Comparison of ENCODE assay signal across 22 cellular contexts in the genomic region with DNA sequence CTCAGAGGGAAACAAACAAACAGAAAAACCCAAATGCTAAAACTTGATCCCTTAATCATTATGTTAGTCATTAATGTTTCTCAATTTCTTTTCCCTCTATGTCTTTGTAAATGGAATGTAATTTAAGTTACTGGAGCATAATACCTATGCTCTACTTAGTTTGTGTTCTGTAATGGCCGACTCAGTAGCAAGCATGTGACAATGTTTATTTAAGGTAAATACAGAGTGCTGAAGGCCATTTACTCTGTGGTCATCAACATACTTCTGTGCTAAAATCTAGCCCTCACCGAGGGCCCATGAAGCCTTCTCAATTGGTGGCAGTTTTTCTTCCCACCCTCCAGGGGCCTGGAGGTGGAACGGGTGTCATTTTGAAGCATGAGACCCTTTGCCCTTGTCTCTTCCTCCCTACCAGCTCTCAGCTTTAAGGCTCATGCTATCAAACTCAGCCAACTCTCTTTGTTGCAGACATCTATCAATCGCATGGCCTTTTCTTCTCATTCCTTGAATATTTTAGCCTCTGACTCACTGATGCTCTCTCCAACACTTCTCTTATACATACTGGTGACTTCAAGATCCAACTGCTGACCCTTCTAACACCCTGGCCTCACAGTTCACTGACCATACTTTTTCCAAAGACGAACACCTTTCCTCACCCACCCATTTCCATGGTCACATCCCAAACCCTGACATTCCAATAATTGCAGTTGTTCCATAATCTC. TPM values are rescaled to one million over a fixed set of nuclear protein-coding genes. Genes with fewer than 3 reads are reported as not detected.
DNase-seq lines count a peak whose midpoint lies in the region; ATAC-seq and TF ChIP-seq lines count a peak whose summit lies in the region.
"Had no signal": no experiment of that assay in that cellular context is flagged by ENCODE, and none has a peak within 500 bp of the region (broad histone marks: within the 10 kb centered on the region; RNA-seq: fewer than 3 reads in every experiment).

No MANE protein-coding gene starts in this region.

- H3K27me3 Mint-ChIP-seq in osteocyte (ENCODE audit: unreplicated experiment), result no peaks in the 10 kb centered on the region
- H3K27me3 Mint-ChIP-seq: activated naive CD8-positive, alpha-beta T cell treated with anti-CD3 and anti-CD28 coated beads for 36 hours; dendritic cell treated with granulocyte-macrophage colony-stimulating factor and Interleukin-4, amounts not matched to agents 40 ng/mL and 50 ng/mL, for 4 days had no signal

- no peaks in the 10 kb centered on the region for H3K27me3 ChIP-seq in ACC112 (ENCODE audit: insufficient read depth, low read length)
- H3K27me3 ChIP-seq: breast epithelium, SJCRH30 had no signal

- H3K27ac ChIP-seq in ACC112 (ENCODE audit: low read depth, low read length), result peak overlapping the region; percentile 36
- H3K27ac ChIP-seq: breast epithelium, epithelial cell of prostate, SJCRH30 had no signal

- peaks cover 52% of the 10 kb centered on the region for H3K36me3 Mint-ChIP-seq in osteocyte (ENCODE audit: unreplicated experiment)

- H3K4me3 ChIP-seq in ACC112 (ENCODE audit: low read depth, low read length), result peak overlapping the region; percentile 4; the same call in 1 of the 2 replicates
- H3K4me3 ChIP-seq: breast epithelium, SJCRH30, smooth muscle cell had no signal

- no peak overlapping the region for H2AFZ ChIP-seq in ACC112 (ENCODE audit: low read length, unreplicated experiment)

- H3K4me1 ChIP-seq in ACC112 (ENCODE audit: control insufficient read depth, insufficient read depth, low read length, unreplicated experiment), result peaks cover 14% of the 10 kb centered on the region
- H3K4me1 ChIP-seq: breast epithelium, SJCRH30 had no signal

- no peak overlapping the region for H3K4me3 Mint-ChIP-seq in osteocyte (ENCODE audit: unreplicated experiment)
- H3K4me3 Mint-ChIP-seq: activated naive CD8-positive, alpha-beta T cell treated with anti-CD3 and anti-CD28 coated beads for 36 hours; dendritic cell treated with granulocyte-macrophage colony-stimulating factor and Interleukin-4, amounts not matched to agents 40 ng/mL and 50 ng/mL, for 4 days; nephron; T-helper 2 cell treated with Interferon-gamma antibody and Interleukin-4, amounts not matched to agents 5 μg/mL and 100 μg/mL, for 36 hours had no signal

- no peaks in the 10 kb centered on the region for H3K9me3 Mint-ChIP-seq in osteocyte (ENCODE audit: unreplicated experiment)
- H3K9me3 Mint-ChIP-seq: activated naive CD8-positive, alpha-beta T cell treated with anti-CD3 and anti-CD28 coated beads for 36 hours; dendritic cell treated with granulocyte-macrophage colony-stimulating factor and Interleukin-4, amounts not matched to agents 40 ng/mL and 50 ng/mL, for 4 days; nephron; T-helper 2 cell treated with Interferon-gamma antibody and Interleukin-4, amounts not matched to agents 5 μg/mL and 100 μg/mL, for 36 hours had no signal

- peak; percentile 63 for ATAC-seq in SK-N-SH treated with all-trans-retinoic acid at 6 μM for 48 hours
- ATAC-seq: activated CD4-positive, CD25-positive, alpha-beta regulatory T cell treated with anti-CD3 and anti-CD28 coated beads, Interleukin-2, amount 50 U/mL, for 24 hours had no signal

- in situ Hi-C loops in G401 (cut with HindIII; ENCODE audit: low sequenced_read_pairs), result no loop called here

- H3K36me3 ChIP-seq in ACC112 (ENCODE audit: insufficient read depth, low read length), result peaks cover 64% of the 10 kb centered on the region

- no peak for TF ChIP-seq CTCF in osteocyte (IDR thresholded peaks at IDR 0.05)

- DNase-seq in HS-27A (ENCODE audit: low read depth), result peak; percentile 64
- peak; percentile 55 for DNase-seq in islet precursor cell
- DNase-seq in activated CD4-positive, alpha-beta T cell treated with anti-CD3 and anti-CD28 coated beads, Interleukin-2, amount 50 U/mL, for 48 hours, result no peak
- DNase-seq in NCI-H2196 treated with DMSO at 0.1 percent for 48 hours (lab: John Stamatoyannopoulos, UW; ENCODE audit: unreplicated experiment), result no peak
- DNase-seq in osteocyte (ENCODE audit: extremely low spot score, unreplicated experiment), result no peak
- no peak for DNase-seq in G401 (ENCODE audit: low spot score)
- DNase-seq: activated naive CD8-positive, alpha-beta T cell treated with anti-CD3 and anti-CD28 coated beads for 36 hours; Kasumi-1; midbrain; NCI-H1105; NCI-H526 treated with DMSO at 0.1 percent for 48 hours; SJCRH30; stimulated activated CD4-positive, alpha-beta T cell treated with anti-CD3 and anti-CD28 coated beads, Interleukin-4, amount 100 ng/mL, for 24 hours had no signal

- H3K4me1 Mint-ChIP-seq in osteocyte (ENCODE audit: unreplicated experiment), result no peaks in the 10 kb centered on the region
- H3K4me1 Mint-ChIP-seq: activated naive CD8-positive, alpha-beta T cell treated with anti-CD3 and anti-CD28 coated beads for 36 hours; nephron had no signal

- H3K79me2 ChIP-seq in ACC112 (ENCODE audit: control insufficient read depth, insufficient read depth, low read length, unreplicated experiment), result no peaks in the 10 kb centered on the region

- H3K27ac Mint-ChIP-seq in osteocyte (ENCODE audit: unreplicated experiment), result no peak overlapping the region
- H3K27ac Mint-ChIP-seq: activated naive CD8-positive, alpha-beta T cell treated with anti-CD3 and anti-CD28 coated beads for 36 hours; dendritic cell treated with granulocyte-macrophage colony-stimulating factor and Interleukin-4, amounts not matched to agents 40 ng/mL and 50 ng/mL, for 4 days; nephron; T-helper 2 cell treated with Interferon-gamma antibody and Interleukin-4, amounts not matched to agents 5 μg/mL and 100 μg/mL, for 36 hours had no signal

TF ChIP-seq in SK-N-SH treated with all-trans-retinoic acid at 6 μM for 48 hours, 23 proteins besides CTCF, POLR2A, EP300 and RAD21 (continues in another document):
- TF ChIP-seq RARB (CRISPR knock-in tag; IDR thresholded peaks at IDR 0.05), result no peak
- no peak for TF ChIP-seq ZNF70 (CRISPR knock-in tag; IDR thresholded peaks at IDR 0.05)
- no peak for TF ChIP-seq ESRRG (CRISPR knock-in tag; IDR thresholded peaks at IDR 0.05)
- no peak for TF ChIP-seq CSDC2 (CRISPR knock-in tag; IDR thresholded peaks at IDR 0.05)
- no peak for TF ChIP-seq ZFP3 (CRISPR knock-in tag; IDR thresholded peaks at IDR 0.05)
- no peak for TF ChIP-seq PPARA (CRISPR knock-in tag; IDR thresholded peaks at IDR 0.05; ENCODE audit: borderline replicate concordance)
- no peak for TF ChIP-seq ZNF8 (CRISPR knock-in tag; IDR thresholded peaks at IDR 0.05)
- TF ChIP-seq, protein P1, sequence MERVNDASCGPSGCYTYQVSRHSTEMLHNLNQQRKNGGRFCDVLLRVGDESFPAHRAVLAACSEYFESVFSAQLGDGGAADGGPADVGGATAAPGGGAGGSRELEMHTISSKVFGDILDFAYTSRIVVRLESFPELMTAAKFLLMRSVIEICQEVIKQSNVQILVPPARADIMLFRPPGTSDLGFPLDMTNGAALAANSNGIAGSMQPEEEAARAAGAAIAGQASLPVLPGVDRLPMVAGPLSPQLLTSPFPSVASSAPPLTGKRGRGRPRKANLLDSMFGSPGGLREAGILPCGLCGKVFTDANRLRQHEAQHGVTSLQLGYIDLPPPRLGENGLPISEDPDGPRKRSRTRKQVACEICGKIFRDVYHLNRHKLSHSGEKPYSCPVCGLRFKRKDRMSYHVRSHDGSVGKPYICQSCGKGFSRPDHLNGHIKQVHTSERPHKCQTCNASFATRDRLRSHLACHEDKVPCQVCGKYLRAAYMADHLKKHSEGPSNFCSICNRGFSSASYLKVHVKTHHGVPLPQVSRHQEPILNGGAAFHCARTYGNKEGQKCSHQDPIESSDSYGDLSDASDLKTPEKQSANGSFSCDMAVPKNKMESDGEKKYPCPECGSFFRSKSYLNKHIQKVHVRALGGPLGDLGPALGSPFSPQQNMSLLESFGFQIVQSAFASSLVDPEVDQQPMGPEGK (CRISPR knock-in tag; IDR thresholded peaks at IDR 0.05; ENCODE audit: borderline replicate concordance), result no peak
- TF ChIP-seq TCF4 (CRISPR knock-in tag; IDR thresholded peaks at IDR 0.05; ENCODE audit: borderline replicate concordance), result no peak
- TF ChIP-seq SNAI2 (CRISPR knock-in tag; IDR thresholded peaks at IDR 0.05), result no peak
- TF ChIP-seq ZNF565 (CRISPR knock-in tag; conservative IDR thresholded peaks at IDR 0.05; ENCODE audit: low read depth), result no peak
- no peak for TF ChIP-seq BACH2 (CRISPR knock-in tag; IDR thresholded peaks at IDR 0.05; ENCODE audit: borderline replicate concordance)
- TF ChIP-seq, protein P2, sequence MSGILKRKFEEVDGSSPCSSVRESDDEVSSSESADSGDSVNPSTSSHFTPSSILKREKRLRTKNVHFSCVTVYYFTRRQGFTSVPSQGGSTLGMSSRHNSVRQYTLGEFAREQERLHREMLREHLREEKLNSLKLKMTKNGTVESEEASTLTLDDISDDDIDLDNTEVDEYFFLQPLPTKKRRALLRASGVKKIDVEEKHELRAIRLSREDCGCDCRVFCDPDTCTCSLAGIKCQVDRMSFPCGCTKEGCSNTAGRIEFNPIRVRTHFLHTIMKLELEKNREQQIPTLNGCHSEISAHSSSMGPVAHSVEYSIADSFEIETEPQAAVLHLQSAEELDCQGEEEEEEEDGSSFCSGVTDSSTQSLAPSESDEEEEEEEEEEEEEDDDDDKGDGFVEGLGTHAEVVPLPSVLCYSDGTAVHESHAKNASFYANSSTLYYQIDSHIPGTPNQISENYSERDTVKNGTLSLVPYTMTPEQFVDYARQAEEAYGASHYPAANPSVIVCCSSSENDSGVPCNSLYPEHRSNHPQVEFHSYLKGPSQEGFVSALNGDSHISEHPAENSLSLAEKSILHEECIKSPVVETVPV (CRISPR knock-in tag; IDR thresholded peaks at IDR 0.05), result no peak
- no peak for TF ChIP-seq ISL1 (CRISPR knock-in tag; IDR thresholded peaks at IDR 0.05)
- TF ChIP-seq OSR1 (CRISPR knock-in tag; IDR thresholded peaks at IDR 0.05), result no peak
- no peak for TF ChIP-seq GLIS3 (CRISPR knock-in tag; IDR thresholded peaks at IDR 0.05)
- TF ChIP-seq, protein P3, sequence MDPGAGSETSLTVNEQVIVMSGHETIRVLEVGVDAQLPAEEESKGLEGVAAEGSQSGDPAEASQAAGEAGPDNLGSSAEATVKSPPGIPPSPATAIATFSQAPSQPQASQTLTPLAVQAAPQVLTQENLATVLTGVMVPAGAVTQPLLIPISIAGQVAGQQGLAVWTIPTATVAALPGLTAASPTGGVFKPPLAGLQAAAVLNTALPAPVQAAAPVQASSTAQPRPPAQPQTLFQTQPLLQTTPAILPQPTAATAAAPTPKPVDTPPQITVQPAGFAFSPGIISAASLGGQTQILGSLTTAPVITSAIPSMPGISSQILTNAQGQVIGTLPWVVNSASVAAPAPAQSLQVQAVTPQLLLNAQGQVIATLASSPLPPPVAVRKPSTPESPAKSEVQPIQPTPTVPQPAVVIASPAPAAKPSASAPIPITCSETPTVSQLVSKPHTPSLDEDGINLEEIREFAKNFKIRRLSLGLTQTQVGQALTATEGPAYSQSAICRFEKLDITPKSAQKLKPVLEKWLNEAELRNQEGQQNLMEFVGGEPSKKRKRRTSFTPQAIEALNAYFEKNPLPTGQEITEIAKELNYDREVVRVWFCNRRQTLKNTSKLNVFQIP (CRISPR knock-in tag; IDR thresholded peaks at IDR 0.05; ENCODE audit: borderline replicate concordance, low read depth), result no peak
- no peak for TF ChIP-seq ZFP30 (CRISPR knock-in tag; IDR thresholded peaks at IDR 0.05)

RNA-seq across cellular contexts. Expression of a gene that starts 48.2 kb away (rescaled TPM):
- 49.3 and 55.4 TPM in 2 replicates for total RNA-seq in osteocyte
- total RNA-seq in G401 (2014; rRNA removed; shearing (Covaris generic)), result 1.4 and 3.5 TPM in 2 replicates

Comparison
In these comparisons a context has a peak if more than half of its experiments do, and no peak if none do; other contexts are left out.
1. DNase-seq: peak in HS-27A (single experiment) and islet precursor cell (single experiment); none in activated CD4-positive, alpha-beta T cell treated with anti-CD3 and anti-CD28 coated beads, Interleukin-2, amount 50 U/mL, for 48 hours (0 of 2), NCI-H2196 treated with DMSO at 0.1 percent for 48 hours (single experiment), osteocyte (single experiment) and G401 (single experiment).
2. RNA of a gene that starts 48.2 kb away (total RNA-seq): 49.3 to 55.4 TPM in osteocyte; 1.4 to 3.5 TPM in G401; every median in the first group is over 10 times any median in the second.